In the genomic region with DNA sequence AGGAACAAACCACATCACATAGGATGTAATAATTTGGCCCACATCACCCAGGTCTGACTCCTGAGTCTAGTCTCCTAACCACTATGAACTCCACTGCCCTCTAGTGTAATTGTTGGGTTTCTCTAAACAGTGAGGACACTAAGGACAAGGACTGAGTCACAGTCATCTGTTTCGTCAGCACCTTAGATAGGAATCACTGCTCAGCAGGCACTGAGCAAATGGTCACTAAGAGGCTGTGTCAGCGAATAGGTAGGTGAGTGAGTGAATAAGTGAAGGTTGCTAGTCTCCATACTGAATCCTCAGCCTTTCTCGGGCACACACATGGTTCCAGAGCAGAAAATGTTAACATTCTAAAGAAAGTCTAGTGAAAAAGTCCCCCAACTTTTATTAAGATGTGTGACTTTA, we compare ENCODE assay signal across 8 cellular contexts.
DNase-seq lines count a peak whose midpoint lies in the region; ATAC-seq, FAIRE-seq and TF ChIP-seq lines count a peak whose summit lies in the region.

No MANE protein-coding gene starts in this region.

- no peak for TF ChIP-seq POLR2A in K562 (conservative IDR thresholded peaks at IDR 0.05)

- peak; percentile 83 for DNase-seq in AG20443 (ENCODE audit: low spot score)
- DNase-seq in NCI-H446 treated with DMSO at 0.1 percent for 48 hours (lab: John Stamatoyannopoulos, UW) = peak; percentile 23
- peak; percentile 19 to 69 (median 44) for DNase-seq in K562 (ENCODE audit: extremely low read depth in 1 of 4, low spot score in 3 of 4)
- DNase-seq in left lobe of liver (ENCODE audit: low spot score) = no peak
- no peak for DNase-seq in amygdala (lab: John Stamatoyannopoulos, UW)
- no peak for DNase-seq in inferior parietal cortex (ENCODE audit: extremely low spot score)

- no TSS peak for BruUV-seq in K562 (replicated peaks; lab: Mats Ljungman, UMichigan)

- no peaks in the 10 kb centered on the region for H3K9me1 ChIP-seq in K562 (ENCODE audit: control insufficient read depth, insufficient read depth, low read length)

- ATAC-seq in GM18867 (IDR thresholded peaks at IDR 0.05; ENCODE audit: unreplicated experiment) (peak; percentile 87), HG03103 (IDR thresholded peaks at IDR 0.05; ENCODE audit: low read depth, unreplicated experiment) (peak; percentile 89), K562 (peak; percentile 100), left lobe of liver (peak; percentile 81)

- H3K79me2 ChIP-seq in K562 (ENCODE audit: control insufficient read depth, insufficient read depth, low read length) = no peaks in the 10 kb centered on the region

- WGBS in K562 (ENCODE audit: insufficient coverage, low coverage, missing lambda C conversion rate) = 0% methylated on average over 3 of the region's 3 CpGs

- H3K4me1 ChIP-seq in K562 (replicated peaks in 1 of 2; ENCODE audit: control insufficient read depth in 2 of 2, insufficient read depth in 2 of 2, low read length in 2 of 2) = no peaks in the 10 kb centered on the region; a peak in 1 of 5 replicates

- peaks cover 0 to 2% of the 10 kb centered on the region in 2 experiments; a peak in 2 of 5 replicates for H3K27me3 ChIP-seq in K562 (ENCODE audit: control insufficient read depth in 2 of 2, insufficient read depth in 2 of 2, low read length in 2 of 2)

- no peak overlapping the region for H3K4me2 ChIP-seq in K562 (ENCODE audit: insufficient read depth, low read length)

- peak in 1 of 2 experiments; percentile 53; a peak in 2 of 4 replicates for TF ChIP-seq RAD21 in K562 (CRISPR knock-in tag; conservative IDR thresholded peaks at IDR 0.05 in 1 of 2, IDR thresholded peaks at IDR 0.05 in 1 of 2)

- no peaks in the 10 kb centered on the region for H3K36me3 ChIP-seq in K562 (ENCODE audit: control insufficient read depth, insufficient read depth, low read length)

- no peak overlapping the region for H3K27ac ChIP-seq in K562 (ENCODE audit: extremely low read depth, low read depth, low read length)

- no peak overlapping the region for H3K4me3 ChIP-seq in K562

- CTCF ChIA-PET in K562 (lab: Yijun Ruan, JAX; ENCODE audit: low intra/inter-chr PET ratio) = interaction anchor here (0.6 kb wide), 1 partner anchor 279 kb away, joined by 4 read pairs; a partner anchor contains a TSS

- intact Hi-C loops in K562 (cut with micrococcal nuclease) = loop anchor here (10.0 kb wide), 1 partner anchor 136 kb away; no protein-coding TSS in a partner anchor

- POLR2A ChIA-PET in K562 (lab: Yijun Ruan, JAX) = no interaction called here

- in situ Hi-C loops in K562 (cut with MboI) = no loop called here

- TF ChIP-seq CTCF in K562 (IDR thresholded peaks at IDR 0.05 in 2 of 3, conservative IDR thresholded peaks at IDR 0.05 in 1 of 3; ENCODE audit: insufficient read depth in 2 of 3, low read depth in 1 of 3, low read length in 3 of 3) = peak; percentile 50 to 65 (median 65)

- H2AFZ ChIP-seq in K562 (ENCODE audit: low read depth, low read length) = no peak overlapping the region

- peak; percentile 12; the same call in 1 of the 2 replicates for TF ChIP-seq EP300 in K562 (IDR thresholded peaks at IDR 0.05; ENCODE audit: low read length)

- no peaks in the 10 kb centered on the region for H3K9me3 ChIP-seq in K562 (replicated peaks; ENCODE audit: control insufficient read depth, insufficient read depth, low read depth, low read length)

- peak; percentile 98 for FAIRE-seq in K562 (lab: Jason Lieb, UNC)

- H3K9ac ChIP-seq in K562 (ENCODE audit: insufficient read depth in 1 of 2, low read depth in 2 of 2, low read length in 2 of 2) = no peak overlapping the region

- no peaks in the 10 kb centered on the region; the same call in 1 of the 2 replicates for H4K20me1 ChIP-seq in K562 (replicated peaks; ENCODE audit: control insufficient read depth, insufficient read depth, low read length)

TF ChIP-seq in K562, 482 proteins besides CTCF, POLR2A, EP300 and RAD21 (continues in another document):
- TF ChIP-seq FOXA1 (IDR thresholded peaks at IDR 0.05; ENCODE audit: borderline replicate concordance) (no peak), TEAD4 (IDR thresholded peaks at IDR 0.05; ENCODE audit: low read length) (no peak), TEAD4 (CRISPR knock-in tag; IDR thresholded peaks at IDR 0.05; ENCODE audit: borderline replicate concordance) (no peak), ESRRB (CRISPR knock-in tag; IDR thresholded peaks at IDR 0.05; ENCODE audit: borderline replicate concordance) (no peak), ZNF445 (CRISPR knock-in tag; IDR thresholded peaks at IDR 0.05; ENCODE audit: low read depth) (no peak)
- TF ChIP-seq, protein P1, sequence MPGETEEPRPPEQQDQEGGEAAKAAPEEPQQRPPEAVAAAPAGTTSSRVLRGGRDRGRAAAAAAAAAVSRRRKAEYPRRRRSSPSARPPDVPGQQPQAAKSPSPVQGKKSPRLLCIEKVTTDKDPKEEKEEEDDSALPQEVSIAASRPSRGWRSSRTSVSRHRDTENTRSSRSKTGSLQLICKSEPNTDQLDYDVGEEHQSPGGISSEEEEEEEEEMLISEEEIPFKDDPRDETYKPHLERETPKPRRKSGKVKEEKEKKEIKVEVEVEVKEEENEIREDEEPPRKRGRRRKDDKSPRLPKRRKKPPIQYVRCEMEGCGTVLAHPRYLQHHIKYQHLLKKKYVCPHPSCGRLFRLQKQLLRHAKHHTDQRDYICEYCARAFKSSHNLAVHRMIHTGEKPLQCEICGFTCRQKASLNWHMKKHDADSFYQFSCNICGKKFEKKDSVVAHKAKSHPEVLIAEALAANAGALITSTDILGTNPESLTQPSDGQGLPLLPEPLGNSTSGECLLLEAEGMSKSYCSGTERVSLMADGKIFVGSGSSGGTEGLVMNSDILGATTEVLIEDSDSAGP (CRISPR knock-in tag; IDR thresholded peaks at IDR 0.05) = no peak
- TF ChIP-seq, protein P2, sequence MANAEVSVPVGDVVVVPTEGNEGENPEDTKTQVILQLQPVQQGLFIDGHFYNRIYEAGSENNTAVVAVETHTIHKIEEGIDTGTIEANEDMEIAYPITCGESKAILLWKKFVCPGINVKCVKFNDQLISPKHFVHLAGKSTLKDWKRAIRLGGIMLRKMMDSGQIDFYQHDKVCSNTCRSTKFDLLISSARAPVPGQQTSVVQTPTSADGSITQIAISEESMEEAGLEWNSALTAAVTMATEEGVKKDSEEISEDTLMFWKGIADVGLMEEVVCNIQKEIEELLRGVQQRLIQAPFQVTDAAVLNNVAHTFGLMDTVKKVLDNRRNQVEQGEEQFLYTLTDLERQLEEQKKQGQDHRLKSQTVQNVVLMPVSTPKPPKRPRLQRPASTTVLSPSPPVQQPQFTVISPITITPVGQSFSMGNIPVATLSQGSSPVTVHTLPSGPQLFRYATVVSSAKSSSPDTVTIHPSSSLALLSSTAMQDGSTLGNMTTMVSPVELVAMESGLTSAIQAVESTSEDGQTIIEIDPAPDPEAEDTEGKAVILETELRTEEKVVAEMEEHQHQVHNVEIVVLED (CRISPR knock-in tag; IDR thresholded peaks at IDR 0.05) = no peak
- TF ChIP-seq, protein P3, sequence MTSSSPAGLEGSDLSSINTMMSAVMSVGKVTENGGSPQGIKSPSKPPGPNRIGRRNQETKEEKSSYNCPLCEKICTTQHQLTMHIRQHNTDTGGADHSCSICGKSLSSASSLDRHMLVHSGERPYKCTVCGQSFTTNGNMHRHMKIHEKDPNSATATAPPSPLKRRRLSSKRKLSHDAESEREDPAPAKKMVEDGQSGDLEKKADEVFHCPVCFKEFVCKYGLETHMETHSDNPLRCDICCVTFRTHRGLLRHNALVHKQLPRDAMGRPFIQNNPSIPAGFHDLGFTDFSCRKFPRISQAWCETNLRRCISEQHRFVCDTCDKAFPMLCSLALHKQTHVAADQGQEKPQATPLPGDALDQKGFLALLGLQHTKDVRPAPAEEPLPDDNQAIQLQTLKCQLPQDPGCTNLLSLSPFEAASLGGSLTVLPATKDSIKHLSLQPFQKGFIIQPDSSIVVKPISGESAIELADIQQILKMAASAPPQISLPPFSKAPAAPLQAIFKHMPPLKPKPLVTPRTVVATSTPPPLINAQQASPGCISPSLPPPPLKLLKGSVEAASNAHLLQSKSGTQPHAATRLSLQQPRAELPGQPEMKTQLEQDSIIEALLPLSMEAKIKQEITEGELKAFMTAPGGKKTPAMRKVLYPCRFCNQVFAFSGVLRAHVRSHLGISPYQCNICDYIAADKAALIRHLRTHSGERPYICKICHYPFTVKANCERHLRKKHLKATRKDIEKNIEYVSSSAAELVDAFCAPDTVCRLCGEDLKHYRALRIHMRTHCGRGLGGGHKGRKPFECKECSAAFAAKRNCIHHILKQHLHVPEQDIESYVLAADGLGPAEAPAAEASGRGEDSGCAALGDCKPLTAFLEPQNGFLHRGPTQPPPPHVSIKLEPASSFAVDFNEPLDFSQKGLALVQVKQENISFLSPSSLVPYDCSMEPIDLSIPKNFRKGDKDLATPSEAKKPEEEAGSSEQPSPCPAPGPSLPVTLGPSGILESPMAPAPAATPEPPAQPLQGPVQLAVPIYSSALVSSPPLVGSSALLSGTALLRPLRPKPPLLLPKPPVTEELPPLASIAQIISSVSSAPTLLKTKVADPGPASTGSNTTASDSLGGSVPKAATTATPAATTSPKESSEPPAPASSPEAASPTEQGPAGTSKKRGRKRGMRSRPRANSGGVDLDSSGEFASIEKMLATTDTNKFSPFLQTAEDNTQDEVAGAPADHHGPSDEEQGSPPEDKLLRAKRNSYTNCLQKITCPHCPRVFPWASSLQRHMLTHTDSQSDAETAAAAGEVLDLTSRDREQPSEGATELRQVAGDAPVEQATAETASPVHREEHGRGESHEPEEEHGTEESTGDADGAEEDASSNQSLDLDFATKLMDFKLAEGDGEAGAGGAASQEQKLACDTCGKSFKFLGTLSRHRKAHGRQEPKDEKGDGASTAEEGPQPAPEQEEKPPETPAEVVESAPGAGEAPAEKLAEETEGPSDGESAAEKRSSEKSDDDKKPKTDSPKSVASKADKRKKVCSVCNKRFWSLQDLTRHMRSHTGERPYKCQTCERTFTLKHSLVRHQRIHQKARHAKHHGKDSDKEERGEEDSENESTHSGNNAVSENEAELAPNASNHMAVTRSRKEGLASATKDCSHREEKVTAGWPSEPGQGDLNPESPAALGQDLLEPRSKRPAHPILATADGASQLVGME (CRISPR knock-in tag; IDR thresholded peaks at IDR 0.05) = no peak

Comparison
In these comparisons a context has a peak if more than half of its experiments do, and no peak if none do; other contexts are left out.
1. DNase-seq: peak in AG20443 (single experiment), NCI-H446 treated with DMSO at 0.1 percent for 48 hours (single experiment) and K562 (4 of 4); none in left lobe of liver (single experiment), amygdala (0 of 56) and inferior parietal cortex (single experiment).
2. Peak in every context shown above with its lines, with median percentiles within 50 percentile points of each other: ATAC-seq.